In genomic region chr6:1596088-1596852, GRCh38 we compare ENCODE assay signal across 8 cellular contexts. TPM values are rescaled to one million over a fixed set of nuclear protein-coding genes. Genes with fewer than 3 reads are reported as not detected.
A peak's percentile ranks its signal among the peaks of the same experiment; 100 is the strongest.
DNase-seq lines count a peak whose midpoint lies in the region; ATAC-seq and TF ChIP-seq lines count a peak whose summit lies in the region.

No MANE protein-coding gene starts in this region.

- no peaks in the 10 kb centered on the region for H3K9me3 Mint-ChIP-seq in activated naive CD4-positive, alpha-beta T cell treated with anti-CD3 and anti-CD28 coated beads for 36 hours

- H3K27me3 ChIP-seq in RWPE2 (ENCODE audit: insufficient read depth, poor library complexity, severe bottlenecking) (peaks cover 17% of the 10 kb centered on the region), cardiac muscle cell (peaks cover 15% of the 10 kb centered on the region)

- intact Hi-C loops in activated naive CD4-positive, alpha-beta T cell treated with anti-CD3 and anti-CD28 coated beads for 36 hours (cut with micrococcal nuclease) = loop anchor here (1.0 to 5.0 kb wide), 7 partner anchors 69 to 1154 kb away; partner anchors contain the start of gene MYLK4
- intact Hi-C loops in posterior cingulate gyrus (cut with DNase I) = loop anchor here (1.0 to 5.0 kb wide), 5 partner anchors 601 to 1151 kb away; no protein-coding TSS in a partner anchor

- TF ChIP-seq CTCF in RWPE2 (IDR thresholded peaks at IDR 0.05; ENCODE audit: poor library complexity, severe bottlenecking) = peak; percentile 96
- TF ChIP-seq CTCF in cardiac muscle cell (IDR thresholded peaks at IDR 0.05; ENCODE audit: low read depth, low read length) = peak; percentile 94

- H3K27me3 Mint-ChIP-seq in activated naive CD4-positive, alpha-beta T cell treated with anti-CD3 and anti-CD28 coated beads for 36 hours (ENCODE audit: low read depth) = peaks cover 56% of the 10 kb centered on the region

- H3K4me1 ChIP-seq in RWPE2 (ENCODE audit: insufficient read depth, poor library complexity, severe bottlenecking) (peaks cover 4% of the 10 kb centered on the region), cardiac muscle cell (ENCODE audit: low read depth) (peaks cover 13% of the 10 kb centered on the region)

- ATAC-seq in RWPE2 (ENCODE audit: low read depth) (peak; percentile 59), HG03460 (IDR thresholded peaks at IDR 0.05; ENCODE audit: unreplicated experiment) (no peak)

- DNase-seq in NCI-H1417 (lab: John Stamatoyannopoulos, UW) (peak; percentile 38 to 77 (median 63)), NCI-H1417 treated with DMSO at 0.1 percent for 48 hours (lab: John Stamatoyannopoulos, UW) (no peak), HK-2 (ENCODE audit: unreplicated experiment) (peak; percentile 66), RWPE2 (ENCODE audit: low spot score) (no peak), cardiac muscle cell (ENCODE audit: low read depth in 1 of 2, low spot score in 1 of 2) (peak; percentile 67 to 71), posterior cingulate gyrus (peak in 9 of 10 donors; percentile 47 to 95 (median 69))
- DNase-seq in activated naive CD4-positive, alpha-beta T cell treated with anti-CD3 and anti-CD28 coated beads for 36 hours = peak; percentile 70

- CTCF ChIA-PET in activated naive CD4-positive, alpha-beta T cell treated with anti-CD3 and anti-CD28 coated beads for 36 hours (lab: Charles Lee) = interaction anchor here (0.6 to 3.3 kb wide), 22 partner anchors 10 to 1162 kb away, joined by 3 to 15 read pairs (median 4); partner anchors contain the start of gene MYLK4

- H3K9me3 ChIP-seq in RWPE2 (ENCODE audit: severe bottlenecking) (no peaks in the 10 kb centered on the region), cardiac muscle cell (ENCODE audit: low read depth) (no peaks in the 10 kb centered on the region)

- H3K36me3 ChIP-seq in RWPE2 (ENCODE audit: low read depth) (no peaks in the 10 kb centered on the region), cardiac muscle cell (no peaks in the 10 kb centered on the region)

- H3K36me3 Mint-ChIP-seq in activated naive CD4-positive, alpha-beta T cell treated with anti-CD3 and anti-CD28 coated beads for 36 hours (ENCODE audit: low read depth) = no peaks in the 10 kb centered on the region

- no peak overlapping the region for H3K4me3 ChIP-seq in RWPE2 (ENCODE audit: severe bottlenecking)
- no peak overlapping the region for H3K4me3 ChIP-seq in cardiac muscle cell

- no peak overlapping the region for H3K4me3 Mint-ChIP-seq in activated naive CD4-positive, alpha-beta T cell treated with anti-CD3 and anti-CD28 coated beads for 36 hours

- H3K27ac ChIP-seq in RWPE2 (ENCODE audit: poor library complexity, severe bottlenecking) = no peak overlapping the region
- H3K27ac ChIP-seq in cardiac muscle cell = no peak overlapping the region

- peaks cover 5% of the 10 kb centered on the region for H3K4me1 Mint-ChIP-seq in activated naive CD4-positive, alpha-beta T cell treated with anti-CD3 and anti-CD28 coated beads for 36 hours (ENCODE audit: low read depth)

- no peak overlapping the region for H3K27ac Mint-ChIP-seq in activated naive CD4-positive, alpha-beta T cell treated with anti-CD3 and anti-CD28 coated beads for 36 hours

RNA-seq across cellular contexts. Expression of gene FOXC1, which starts 13.4 kb away (rescaled TPM):
- not detected for total RNA-seq in activated naive CD4-positive, alpha-beta T cell treated with anti-CD3 and anti-CD28 coated beads for 36 hours
- 3.4 and 6.2 TPM in 2 replicates for total RNA-seq in cardiac muscle cell
- polyA plus RNA-seq in cardiac muscle cell = 1.8 and 2.5 TPM in 2 replicates

Comparison
In these comparisons a context has a peak if more than half of its experiments do, and no peak if none do; other contexts are left out.
1. DNase-seq: peak in NCI-H1417 (3 of 3), HK-2 (single experiment), activated naive CD4-positive, alpha-beta T cell treated with anti-CD3 and anti-CD28 coated beads for 36 hours (single experiment), cardiac muscle cell (2 of 2) and posterior cingulate gyrus (9 of 10); none in NCI-H1417 treated with DMSO at 0.1 percent for 48 hours (single experiment) and RWPE2 (single experiment).